In the genomic region with DNA sequence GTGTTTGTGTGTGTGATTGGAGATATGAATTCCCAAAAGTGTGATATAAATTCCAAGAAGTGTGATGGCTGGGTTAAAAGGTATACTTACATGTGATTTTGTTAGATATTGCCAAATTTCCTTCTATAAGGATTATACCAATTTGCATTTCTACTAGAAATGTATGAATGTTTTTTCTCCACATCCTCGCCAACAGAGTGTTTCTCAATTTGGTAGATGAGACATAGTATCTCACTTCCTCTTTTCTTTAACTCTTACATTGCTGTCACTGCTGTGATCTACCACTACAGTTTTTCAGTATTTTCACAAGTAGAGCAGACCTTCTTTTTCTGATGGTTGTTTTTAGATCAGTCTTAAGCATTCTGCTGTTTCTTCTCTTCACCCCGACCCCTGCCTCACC, we compare ENCODE assay signal across 10 cellular contexts.
A peak's percentile ranks its signal among the peaks of the same experiment; 100 is the strongest.
DNase-seq lines count a peak whose midpoint lies in the region; ATAC-seq, FAIRE-seq and TF ChIP-seq lines count a peak whose summit lies in the region.
"Had no signal": no experiment of that assay in that cellular context is flagged by ENCODE, and none has a peak within 500 bp of the region (broad histone marks: within the 10 kb centered on the region; RNA-seq: fewer than 3 reads in every experiment).

No MANE protein-coding gene starts in this region.

- in situ Hi-C loops in GM12878 (cut with MboI), result no loop called here

- intact Hi-C loops in GM12878 (cut with micrococcal nuclease; ENCODE audit: unreplicated experiment), result no loop called here
- intact Hi-C loops in sigmoid colon (cut with DNase I), result no loop called here
- intact Hi-C loops in esophagus muscularis mucosa (cut with DNase I), result no loop called here

- BruUV-seq in GM12878 (replicated peaks; lab: Mats Ljungman, UMichigan), result no TSS peak

- TF ChIP-seq EP300 in GM12878 (IDR thresholded peaks at IDR 0.05; ENCODE audit: borderline replicate concordance in 1 of 2, control insufficient read depth in 1 of 2, low read depth in 2 of 2, low read length in 2 of 2) (peak; percentile 15 to 89; a peak in 2 of 4 replicates), sigmoid colon (IDR thresholded peaks at IDR 0.05) (no peak), esophagus muscularis mucosa (IDR thresholded peaks at IDR 0.05) (no peak)

- TF ChIP-seq POLR2A in GM12878 (IDR thresholded peaks at IDR 0.05; ENCODE audit: low read depth, low read length) (no peak), sigmoid colon (IDR thresholded peaks at IDR 0.05) (no peak), esophagus muscularis mucosa (IDR thresholded peaks at IDR 0.05; ENCODE audit: low read depth) (no peak)

- H2AFZ ChIP-seq in GM12878 (ENCODE audit: control insufficient read depth, low read depth, low read length), result peak overlapping the region; percentile 27

- H3K4me3 ChIP-seq in GM12878 (peak overlapping the region; percentile 28; the same call in 1 of the 2 replicates), sigmoid colon (no peak overlapping the region), esophagus muscularis mucosa (no peak overlapping the region)

- ATAC-seq in GM21515 (IDR thresholded peaks at IDR 0.05; ENCODE audit: unreplicated experiment), result peak; percentile 99
- ATAC-seq in HG03460 (IDR thresholded peaks at IDR 0.05; ENCODE audit: unreplicated experiment), result peak; percentile 97
- peak; percentile 99 for ATAC-seq in GM12878

- H3K27ac ChIP-seq in GM12878 (ENCODE audit: control insufficient read depth, insufficient read depth) (peak overlapping the region; percentile 72), sigmoid colon (no peak overlapping the region), esophagus muscularis mucosa (replicated peaks in 1 of 4) (no peak overlapping the region)

- DNase-seq in GM04503 (ENCODE audit: low read depth), result peak; percentile 2
- DNase-seq in GM12878 (ENCODE audit: low read depth, low spot score), result peak; percentile 58
- no peak for DNase-seq in stimulated activated CD4-positive, alpha-beta T cell treated with anti-CD3 and anti-CD28 coated beads, Interleukin-1b, Interleukin-23, amount 100 ng/mL, for 48 hours
- no peak for DNase-seq in sigmoid colon
- no peak for DNase-seq in esophagus muscularis mucosa (ENCODE audit: extremely low spot score)
- no peak for DNase-seq in activated CD4-positive, alpha-beta T cell treated with anti-CD3 and anti-CD28 coated beads for 4 hours
- DNase-seq: EL had no signal

- CTCF ChIA-PET in GM12878 (lab: Yijun Ruan, JAX), result no interaction called here

- SMC1A ChIA-PET in GM12878 (lab: Charles Lee; ENCODE audit: uncharacterized antibody, unreplicated experiment), result interaction anchor here (0.6 to 1.6 kb wide), 3 partner anchors 32 to 499 kb away, joined by 3 to 9 read pairs (median 3); no protein-coding TSS in a partner anchor

- POLR2A ChIA-PET in GM12878 (lab: Charles Lee), result interaction anchor here (0.6 kb wide), 1 partner anchor 596 kb away, joined by 3 read pairs; no protein-coding TSS in a partner anchor

- no peak for FAIRE-seq in GM12878 (lab: Jason Lieb, UNC)
- FAIRE-seq: urothelium cell line had no signal

- no peaks in the 10 kb centered on the region for H4K20me1 ChIP-seq in GM12878 (ENCODE audit: control insufficient read depth, insufficient read depth)

- 0 out of 2 replicates have a peak, but pooled peaks have one; percentile 1 for TF ChIP-seq RAD21 in GM12878 (IDR thresholded peaks at IDR 0.05; ENCODE audit: insufficient read depth, low read depth, low read length)

- no peaks in the 10 kb centered on the region for H3K79me2 ChIP-seq in GM12878 (ENCODE audit: control insufficient read depth, insufficient read depth, low read length)

- WGBS in GM12878 (ENCODE audit: insufficient coverage, insufficient replicate concordance, low lambda C conversion rate, missing lambda C conversion rate), result 0% methylated on average over 2 of the region's 2 CpGs
- 48 to 70% methylated on average over 2 of the region's 2 CpGs for WGBS in sigmoid colon, 2 donors
- WGBS in esophagus muscularis mucosa, result 67% methylated on average over 2 of the region's 2 CpGs

- H3K4me2 ChIP-seq in GM12878 (ENCODE audit: control insufficient read depth, insufficient read depth), result peak overlapping the region; percentile 66

- H3K27me3 ChIP-seq in GM12878 (replicated peaks in 1 of 2; ENCODE audit: control insufficient read depth in 2 of 2, insufficient read depth in 2 of 2, low read length in 1 of 2) (no peaks in the 10 kb centered on the region), sigmoid colon (no peaks in the 10 kb centered on the region), esophagus muscularis mucosa (no peaks in the 10 kb centered on the region)

- peaks cover 13% of the 10 kb centered on the region for H3K4me1 ChIP-seq in GM12878 (ENCODE audit: control insufficient read depth, insufficient read depth, low read length)
- no peaks in the 10 kb centered on the region for H3K4me1 ChIP-seq in sigmoid colon
- H3K4me1 ChIP-seq in esophagus muscularis mucosa, result no peaks in the 10 kb centered on the region

- H3K36me3 ChIP-seq in GM12878 (ENCODE audit: control insufficient read depth in 2 of 2, insufficient read depth in 2 of 2, low read length in 1 of 2) (no peaks in the 10 kb centered on the region), sigmoid colon (no peaks in the 10 kb centered on the region), esophagus muscularis mucosa (peaks cover 0 to 6% (median 0%) of the 10 kb centered on the region in 4 donors)

- TF ChIP-seq CTCF in GM12878 (IDR thresholded peaks at IDR 0.05 in 2 of 3, conservative IDR thresholded peaks at IDR 0.05 in 1 of 3; ENCODE audit: control insufficient read depth in 2 of 3, extremely low read depth in 1 of 3, insufficient read depth in 1 of 3, low read depth in 3 of 3, low read length in 3 of 3) (no peak), sigmoid colon (IDR thresholded peaks at IDR 0.05) (no peak), esophagus muscularis mucosa (IDR thresholded peaks at IDR 0.05) (no peak)

- RAD21 ChIA-PET in GM12878 (lab: Charles Lee; ENCODE audit: unreplicated experiment), result interaction anchor here (0.6 to 1.1 kb wide), 4 partner anchors 106 to 551 kb away, joined by 3 to 12 read pairs (median 4); a partner anchor contains a TSS

- H3K9ac ChIP-seq in GM12878 (ENCODE audit: control insufficient read depth, insufficient read depth, low read length), result no peak overlapping the region; the same call in 1 of the 2 replicates

- H3K9me3 ChIP-seq in GM12878 (replicated peaks; ENCODE audit: control insufficient read depth, insufficient read depth, low read length) (no peaks in the 10 kb centered on the region; the same call in 2 of the 3 replicates), sigmoid colon (no peaks in the 10 kb centered on the region), esophagus muscularis mucosa (no peaks in the 10 kb centered on the region)

TF ChIP-seq in GM12878, 131 proteins besides CTCF, POLR2A, EP300 and RAD21 (continues in another document):
- peak; percentile 81 for TF ChIP-seq ATF7 (IDR thresholded peaks at IDR 0.05; ENCODE audit: low read depth)
- TF ChIP-seq BMI1 (IDR thresholded peaks at IDR 0.05; ENCODE audit: borderline replicate concordance), result peak; percentile 64; the same call in 1 of the 2 replicates
- TF ChIP-seq DPF2 (IDR thresholded peaks at IDR 0.05), result peak; percentile 92
- peak; percentile 74 for TF ChIP-seq MEF2A (IDR thresholded peaks at IDR 0.05; ENCODE audit: insufficient read depth, low read depth, low read length)
- no peak for TF ChIP-seq MXI1 (IDR thresholded peaks at IDR 0.05; ENCODE audit: low read depth, low read length)
- TF ChIP-seq POU2F2 (IDR thresholded peaks at IDR 0.05; ENCODE audit: borderline replicate concordance, low read depth, low read length), result 0 out of 3 replicates have a peak, but pooled peaks have one; percentile 40
- 0 out of 2 replicates have a peak, but pooled peaks have one; percentile 59 for TF ChIP-seq PAX5 (IDR thresholded peaks at IDR 0.05; ENCODE audit: borderline replicate concordance, low read depth, low read length)
- no peak for TF ChIP-seq KDM1A (IDR thresholded peaks at IDR 0.05; ENCODE audit: borderline replicate concordance)
- TF ChIP-seq BHLHE40 (IDR thresholded peaks at IDR 0.05; ENCODE audit: borderline replicate concordance in 1 of 2, low read depth in 2 of 2, low read length in 1 of 2), result peak in 1 of 2 experiments; percentile 26; a peak in 1 of 4 replicates
- peak; percentile 90 for TF ChIP-seq CBX5 (IDR thresholded peaks at IDR 0.05; ENCODE audit: low read depth)
- TF ChIP-seq, protein P1, sequence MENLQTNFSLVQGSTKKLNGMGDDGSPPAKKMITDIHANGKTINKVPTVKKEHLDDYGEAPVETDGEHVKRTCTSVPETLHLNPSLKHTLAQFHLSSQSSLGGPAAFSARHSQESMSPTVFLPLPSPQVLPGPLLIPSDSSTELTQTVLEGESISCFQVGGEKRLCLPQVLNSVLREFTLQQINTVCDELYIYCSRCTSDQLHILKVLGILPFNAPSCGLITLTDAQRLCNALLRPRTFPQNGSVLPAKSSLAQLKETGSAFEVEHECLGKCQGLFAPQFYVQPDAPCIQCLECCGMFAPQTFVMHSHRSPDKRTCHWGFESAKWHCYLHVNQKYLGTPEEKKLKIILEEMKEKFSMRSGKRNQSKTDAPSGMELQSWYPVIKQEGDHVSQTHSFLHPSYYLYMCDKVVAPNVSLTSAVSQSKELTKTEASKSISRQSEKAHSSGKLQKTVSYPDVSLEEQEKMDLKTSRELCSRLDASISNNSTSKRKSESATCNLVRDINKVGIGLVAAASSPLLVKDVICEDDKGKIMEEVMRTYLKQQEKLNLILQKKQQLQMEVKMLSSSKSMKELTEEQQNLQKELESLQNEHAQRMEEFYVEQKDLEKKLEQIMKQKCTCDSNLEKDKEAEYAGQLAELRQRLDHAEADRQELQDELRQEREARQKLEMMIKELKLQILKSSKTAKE (IDR thresholded peaks at IDR 0.05; ENCODE audit: low read depth, poor library complexity, severe bottlenecking), result peak; percentile 42
- TF ChIP-seq SIX5 (IDR thresholded peaks at IDR 0.05; ENCODE audit: low read depth, low read length, severe bottlenecking), result no peak
- peak; percentile 73 for TF ChIP-seq MEF2B (IDR thresholded peaks at IDR 0.05; ENCODE audit: partially characterized antibody, poor library complexity, severe bottlenecking)
- no peak for TF ChIP-seq POLR2AphosphoS2 (IDR thresholded peaks at IDR 0.05; ENCODE audit: low read depth, low read length)
- TF ChIP-seq RUNX3 (IDR thresholded peaks at IDR 0.05; ENCODE audit: low read length), result peak; percentile 58; the same call in 1 of the 2 replicates

Comparison
In these comparisons a context has a peak if more than half of its experiments do, and no peak if none do; other contexts are left out.
1. DNase-seq: peak in GM04503 (single experiment) and GM12878 (single experiment); none in stimulated activated CD4-positive, alpha-beta T cell treated with anti-CD3 and anti-CD28 coated beads, Interleukin-1b, Interleukin-23, amount 100 ng/mL, for 48 hours (single experiment), sigmoid colon (single experiment), esophagus muscularis mucosa (single experiment) and activated CD4-positive, alpha-beta T cell treated with anti-CD3 and anti-CD28 coated beads for 4 hours (0 of 2).
2. Peak in every context shown above with its lines, with median percentiles within 50 percentile points of each other: ATAC-seq.